15 cellular contexts compared by ENCODE assay signal in genomic region chrX:42131856-42132255, GRCh38.
"Had no signal": no experiment of that assay in that cellular context is flagged by ENCODE, and none has a peak within 500 bp of the region (broad histone marks: within the 10 kb centered on the region; RNA-seq: fewer than 3 reads in every experiment).

No MANE protein-coding gene starts in this region.

- H3K36me3 ChIP-seq: thyroid gland had no signal

- ATAC-seq: activated CD8-positive, alpha-beta T cell treated with anti-CD3 and anti-CD28 coated beads for 36 hours; activated T-cell treated with anti-CD3 and anti-CD28 coated beads, Interleukin-2, amount 50 U/mL, for 4 hours; effector memory CD8-positive, alpha-beta T cell; stimulated activated memory B cell treated with anti-CD40 and anti-IgM and Interleukin-4, amounts not matched to agents 10 μg/mL and 1 μg/mL and 100 μg/mL, for 72 hours had no signal

- H3K9me3 Mint-ChIP-seq: activated T-cell treated with anti-CD3 and anti-CD28 coated beads, Interleukin-2, amount 50 U/mL, for 4 hours; effector memory CD8-positive, alpha-beta T cell; stimulated activated memory B cell treated with anti-CD40 and anti-IgM and Interleukin-4, amounts not matched to agents 10 μg/mL and 1 μg/mL and 100 μg/mL, for 72 hours had no signal

- H3K27ac ChIP-seq: thyroid gland had no signal

- H3K4me1 ChIP-seq: thyroid gland had no signal

- H3K27ac Mint-ChIP-seq: activated B cell treated with CpG ODN at 0.5 μM for 24 hours; activated CD8-positive, alpha-beta T cell treated with anti-CD3 and anti-CD28 coated beads for 36 hours; activated naive CD8-positive, alpha-beta T cell; effector memory CD8-positive, alpha-beta T cell; stimulated activated memory B cell treated with anti-CD40 and anti-IgM and Interleukin-4, amounts not matched to agents 10 μg/mL and 1 μg/mL and 100 μg/mL, for 72 hours; T-helper 2 cell treated with Interferon-gamma antibody and Interleukin-4, amounts not matched to agents 5 μg/mL and 100 μg/mL, for 36 hours had no signal

- H3K9me3 ChIP-seq: thyroid gland had no signal

- H3K4me3 Mint-ChIP-seq: activated B cell treated with CpG ODN at 0.5 μM for 24 hours; activated CD8-positive, alpha-beta T cell treated with anti-CD3 and anti-CD28 coated beads for 36 hours; activated naive CD8-positive, alpha-beta T cell; activated T-cell treated with anti-CD3 and anti-CD28 coated beads, Interleukin-2, amount 50 U/mL, for 4 hours; effector memory CD8-positive, alpha-beta T cell; nephron progenitor cell; stimulated activated memory B cell treated with anti-CD40 and anti-IgM and Interleukin-4, amounts not matched to agents 10 μg/mL and 1 μg/mL and 100 μg/mL, for 72 hours; T-helper 2 cell treated with Interferon-gamma antibody and Interleukin-4, amounts not matched to agents 5 μg/mL and 100 μg/mL, for 36 hours had no signal

- H3K4me1 Mint-ChIP-seq: nephron progenitor cell had no signal

- DNase-seq: activated B cell treated with CpG ODN at 0.5 μM for 24 hours; activated CD4-positive, alpha-beta T cell treated with anti-CD3 and anti-CD28 coated beads for 48 hours; activated CD8-positive, alpha-beta T cell treated with anti-CD3 and anti-CD28 coated beads for 36 hours; activated gamma-delta T cell treated with Interleukin-2 at 50 U/mL for 16 hours; activated T-cell treated with anti-CD3 and anti-CD28 coated beads, Interleukin-2, amount 50 U/mL, for 4 hours; amniotic stem cell; effector memory CD8-positive, alpha-beta T cell; erythroblast; foreskin melanocyte; nephron progenitor cell; stimulated activated CD4-positive, alpha-beta T cell treated with anti-CD3 and anti-CD28 coated beads, Interleukin-2, amount 100 ng/mL, for 48 hours; thyroid gland had no signal

- H3K27me3 Mint-ChIP-seq: activated B cell treated with CpG ODN at 0.5 μM for 24 hours; activated CD8-positive, alpha-beta T cell treated with anti-CD3 and anti-CD28 coated beads for 36 hours; activated naive CD8-positive, alpha-beta T cell; effector memory CD8-positive, alpha-beta T cell; stimulated activated memory B cell treated with anti-CD40 and anti-IgM and Interleukin-4, amounts not matched to agents 10 μg/mL and 1 μg/mL and 100 μg/mL, for 72 hours had no signal

- H3K4me3 ChIP-seq: thyroid gland had no signal

- H3K27me3 ChIP-seq: thyroid gland had no signal
